8 cellular contexts compared by ENCODE assay signal in the genomic region with DNA sequence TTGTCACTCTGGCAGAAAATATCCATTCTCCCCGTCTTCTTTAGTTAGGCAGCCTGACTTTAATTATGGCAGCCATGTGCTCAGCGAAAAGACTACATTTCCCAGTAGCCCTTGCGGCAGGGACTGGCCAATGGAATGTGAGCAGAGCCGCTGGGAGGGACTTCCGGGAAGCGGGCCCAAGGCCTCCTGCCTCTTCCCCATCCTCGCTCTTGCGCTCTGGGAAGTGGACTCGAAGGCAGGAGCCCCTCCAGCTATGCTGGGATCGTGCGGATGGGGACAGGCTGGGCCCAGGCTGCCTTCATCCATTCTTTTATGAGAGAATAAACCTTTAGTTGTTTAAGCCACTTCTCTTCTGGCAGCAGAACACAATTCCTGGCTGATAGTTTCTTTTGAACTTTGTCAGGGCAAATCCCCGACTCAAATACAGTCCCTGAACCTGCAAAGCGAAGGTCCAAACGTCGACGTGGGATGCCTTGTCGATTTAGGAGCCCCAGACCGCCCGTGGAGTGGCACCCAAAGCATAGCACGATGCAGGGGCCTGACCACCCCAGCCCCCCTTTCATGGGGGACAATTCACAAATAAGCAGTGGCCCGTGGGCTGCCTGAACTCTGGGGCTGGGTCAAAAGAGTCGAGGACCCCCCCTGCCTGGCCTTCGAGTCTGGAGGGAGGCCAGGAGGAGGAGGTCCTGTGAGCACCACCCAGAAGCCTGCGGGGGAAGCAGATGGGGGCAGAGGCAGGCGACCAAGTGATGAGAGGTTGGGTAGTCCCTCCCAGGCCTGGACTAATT. TPM values are rescaled to one million over a fixed set of nuclear protein-coding genes. Genes with fewer than 3 reads are reported as not detected.
A peak's percentile ranks its signal among the peaks of the same experiment; 100 is the strongest.
DNase-seq lines count a peak whose midpoint lies in the region; ATAC-seq and TF ChIP-seq lines count a peak whose summit lies in the region.

No MANE protein-coding gene starts in this region.

- H3K27me3 Mint-ChIP-seq in activated naive CD8-positive, alpha-beta T cell treated with anti-CD3 and anti-CD28 coated beads for 36 hours: no peaks in the 10 kb centered on the region

- H3K27ac Mint-ChIP-seq in activated naive CD8-positive, alpha-beta T cell treated with anti-CD3 and anti-CD28 coated beads for 36 hours: peak overlapping the region; percentile 77

- H3K4me3 ChIP-seq in heart left ventricle (no peak overlapping the region), vagina (no peak overlapping the region)

- no peak overlapping the region for H3K4me3 Mint-ChIP-seq in activated naive CD8-positive, alpha-beta T cell treated with anti-CD3 and anti-CD28 coated beads for 36 hours

- H3K27ac ChIP-seq in heart left ventricle (peak overlapping the region in 6 of 12 donors; percentile 43 to 73 (median 56)), vagina (no peak overlapping the region)

- intact Hi-C loops in heart left ventricle (cut with DNase I): loop anchor here in 4 of 10 donors (5.0 to 10.0 kb wide), 4 partner anchors 113 to 470 kb away; a partner anchor contains a TSS
- intact Hi-C loops in vagina (cut with DNase I): loop anchor here (5.0 kb wide), 1 partner anchor 128 kb away; no protein-coding TSS in a partner anchor

- peak; percentile 82 for ATAC-seq in HG02610 (IDR thresholded peaks at IDR 0.05; ENCODE audit: unreplicated experiment)
- ATAC-seq in heart left ventricle: peak; percentile 80 to 91 (median 84)

- H3K9me3 ChIP-seq in heart left ventricle (no peaks in the 10 kb centered on the region), vagina (no peaks in the 10 kb centered on the region)

- H3K4me1 ChIP-seq in heart left ventricle (peaks cover 0 to 31% (median 16%) of the 10 kb centered on the region in 12 donors), vagina (no peaks in the 10 kb centered on the region)

- no peak for TF ChIP-seq CTCF in GM10266 (IDR thresholded peaks at IDR 0.05; ENCODE audit: control insufficient read depth, insufficient read depth, low read depth, missing control alignments)
- no peak for TF ChIP-seq CTCF in heart left ventricle (IDR thresholded peaks at IDR 0.05)
- TF ChIP-seq CTCF in vagina (IDR thresholded peaks at IDR 0.05): no peak

- DNase-seq in GM10266 (ENCODE audit: extremely low spot score) (peak; percentile 92), NCI-H1105 treated with DMSO at 0.1 percent for 48 hours (lab: John Stamatoyannopoulos, UW) (peak; percentile 83), SW 1271 (lab: John Stamatoyannopoulos, UW) (peak; percentile 56 to 82), heart left ventricle (peak; percentile 91 to 94 (median 92)), renal cortical epithelial cell (ENCODE audit: low read depth) (peak; percentile 69), vagina (ENCODE audit: extremely low spot score in 2 of 2) (no peak)
- DNase-seq in activated naive CD8-positive, alpha-beta T cell treated with anti-CD3 and anti-CD28 coated beads for 36 hours: peak; percentile 83

- H3K27me3 ChIP-seq in heart left ventricle: no peaks in the 10 kb centered on the region
- H3K27me3 ChIP-seq in vagina: no peaks in the 10 kb centered on the region

- H3K36me3 Mint-ChIP-seq in activated naive CD8-positive, alpha-beta T cell treated with anti-CD3 and anti-CD28 coated beads for 36 hours: no peaks in the 10 kb centered on the region

- TF ChIP-seq POLR2A in heart left ventricle (IDR thresholded peaks at IDR 0.05): no peak
- TF ChIP-seq POLR2A in vagina (IDR thresholded peaks at IDR 0.05): no peak

- H3K9me3 Mint-ChIP-seq in activated naive CD8-positive, alpha-beta T cell treated with anti-CD3 and anti-CD28 coated beads for 36 hours: no peaks in the 10 kb centered on the region

- H3K36me3 ChIP-seq in heart left ventricle (no peaks in the 10 kb centered on the region), vagina (no peaks in the 10 kb centered on the region)

- peaks cover 5% of the 10 kb centered on the region for H3K4me1 Mint-ChIP-seq in activated naive CD8-positive, alpha-beta T cell treated with anti-CD3 and anti-CD28 coated beads for 36 hours

- WGBS in heart left ventricle, 4 donors: 63 to 67% (median 67%) methylated on average over 25 of the region's 25 CpGs

RNA-seq across cellular contexts. Expression of a gene that starts 15.6 kb away (rescaled TPM):
- not detected for total RNA-seq in activated naive CD8-positive, alpha-beta T cell treated with anti-CD3 and anti-CD28 coated beads for 36 hours
- total RNA-seq in heart left ventricle (not detected), renal cortical epithelial cell (not detected in 2 replicates), vagina (not detected)
- polyA plus RNA-seq in heart left ventricle: not detected

Comparison
In these comparisons a context has a peak if more than half of its experiments do, and no peak if none do; other contexts are left out.
1. DNase-seq: peak in GM10266 (single experiment), NCI-H1105 treated with DMSO at 0.1 percent for 48 hours (single experiment), SW 1271 (2 of 2), activated naive CD8-positive, alpha-beta T cell treated with anti-CD3 and anti-CD28 coated beads for 36 hours (single experiment), heart left ventricle (5 of 5) and renal cortical epithelial cell (single experiment); none in vagina (0 of 2).